In the genomic region with DNA sequence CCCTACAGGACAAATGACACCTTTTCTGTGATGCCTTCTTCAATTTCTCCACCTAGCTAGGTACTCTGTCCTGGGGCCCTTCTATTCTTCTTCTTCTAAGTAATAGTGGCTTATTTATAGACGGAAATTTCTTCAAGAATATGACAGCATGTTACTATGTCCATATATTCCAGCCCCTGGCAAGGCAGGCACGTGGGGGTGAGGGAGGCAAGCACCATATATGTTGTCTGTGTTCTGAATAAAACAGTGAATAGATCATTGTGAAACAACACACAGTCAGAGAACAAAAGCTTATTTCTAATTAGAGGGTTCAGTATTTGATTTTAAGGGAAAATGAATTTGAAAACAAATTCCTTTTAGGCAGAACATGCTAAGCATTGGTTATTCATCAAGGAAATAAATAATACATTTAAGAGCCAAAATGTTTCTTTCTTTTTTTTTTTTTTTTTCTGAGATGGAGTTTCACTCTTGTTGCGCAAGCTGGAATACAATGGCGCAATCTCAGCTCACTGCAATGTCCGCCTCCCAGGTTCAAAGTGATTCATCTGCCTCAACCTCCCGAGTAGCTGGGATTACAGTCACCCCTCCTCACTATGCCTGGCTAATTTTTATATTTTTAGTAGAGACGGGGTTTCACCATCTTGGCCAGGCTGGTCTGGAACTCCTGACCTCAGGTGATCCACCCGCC, we compare ENCODE assay signal across 14 cellular contexts. TPM values are rescaled to one million over a fixed set of nuclear protein-coding genes. Genes with fewer than 3 reads are reported as not detected.
A peak's percentile ranks its signal among the peaks of the same experiment; 100 is the strongest.
DNase-seq lines count a peak whose midpoint lies in the region; ATAC-seq and TF ChIP-seq lines count a peak whose summit lies in the region.
"Had no signal": no experiment of that assay in that cellular context is flagged by ENCODE, and none has a peak within 500 bp of the region (broad histone marks: within the 10 kb centered on the region; RNA-seq: fewer than 3 reads in every experiment).

No MANE protein-coding gene starts in this region.

- DNase-seq in HCEC 1CT (peak; percentile 73), RWPE2 (ENCODE audit: low spot score) (no peak), esophagus squamous epithelium (lab: John Stamatoyannopoulos, UW) (no peak), gastrocnemius medialis (peak in 1 of 2 donors; percentile 34), HuH-7.5 (ENCODE audit: low spot score) (no peak), Calu3 (no peak)
- no peak for DNase-seq in activated CD4-positive, alpha-beta T cell treated with anti-CD3 and anti-CD28 coated beads for 36 hours
- DNase-seq: activated effector memory CD4-positive, alpha-beta T cell treated with anti-CD3 and anti-CD28 coated beads, Interleukin-2, amount 50 U/mL, for 16 hours; DMS53; naive B cell; NCI-H2171; stomach had no signal

- H3K4me1 Mint-ChIP-seq in activated CD4-positive, alpha-beta T cell treated with anti-CD3 and anti-CD28 coated beads for 36 hours = peaks cover 17% of the 10 kb centered on the region
- H3K4me1 Mint-ChIP-seq in Calu3 (ENCODE audit: low read depth, unreplicated experiment) = peaks cover 10% of the 10 kb centered on the region

- BruUV-seq in Calu3 (replicated peaks; lab: Mats Ljungman, UMichigan) = no TSS peak

- no peak for TF ChIP-seq POLR2A in esophagus squamous epithelium (IDR thresholded peaks at IDR 0.05)
- TF ChIP-seq POLR2A in gastrocnemius medialis (IDR thresholded peaks at IDR 0.05) = no peak

- in situ Hi-C loops in gastrocnemius medialis (cut with MboI; ENCODE audit: low sequenced_read_pairs in 4 of 4) = loop anchor here in 2 of 4 donors (10.0 to 25.0 kb wide), 2 partner anchors 352 to 365 kb away; a partner anchor contains a TSS

- H3K4me3 ChIP-seq in RWPE2 (ENCODE audit: severe bottlenecking) (no peak overlapping the region), esophagus squamous epithelium (no peak overlapping the region), gastrocnemius medialis (no peak overlapping the region)
- H3K4me3 ChIP-seq: stomach had no signal

- intact Hi-C loops in esophagus squamous epithelium (cut with DNase I) (no loop called here), gastrocnemius medialis (cut with DNase I; ENCODE audit: low total_unique reads) (no loop called here), Calu3 (cut with micrococcal nuclease; ENCODE audit: unreplicated experiment) (no loop called here)
- intact Hi-C loops in activated CD4-positive, alpha-beta T cell treated with anti-CD3 and anti-CD28 coated beads for 36 hours (cut with DNase I, micrococcal nuclease) = no loop called here

- TF ChIP-seq CTCF in RWPE2 (IDR thresholded peaks at IDR 0.05; ENCODE audit: poor library complexity, severe bottlenecking) (no peak), esophagus squamous epithelium (IDR thresholded peaks at IDR 0.05) (no peak), gastrocnemius medialis (IDR thresholded peaks at IDR 0.05 in 4 of 5, conservative IDR thresholded peaks at IDR 0.05 in 1 of 5) (no peak), Calu3 (IDR thresholded peaks at IDR 0.05; ENCODE audit: unreplicated experiment) (no peak)

- no peak for ATAC-seq in RWPE2 (ENCODE audit: low read depth)
- ATAC-seq in gastrocnemius medialis = peak in 1 of 2 donors; percentile 48
- ATAC-seq in activated CD4-positive, alpha-beta T cell treated with anti-CD3 and anti-CD28 coated beads for 36 hours = no peak

- no peaks in the 10 kb centered on the region for H3K9me3 ChIP-seq in RWPE2 (ENCODE audit: severe bottlenecking)
- no peaks in the 10 kb centered on the region for H3K9me3 ChIP-seq in esophagus squamous epithelium
- H3K9me3 ChIP-seq in gastrocnemius medialis = no peaks in the 10 kb centered on the region
- H3K9me3 ChIP-seq: stomach had no signal

- CTCF ChIA-PET in activated CD4-positive, alpha-beta T cell treated with anti-CD3 and anti-CD28 coated beads for 36 hours (lab: Charles Lee) = interaction anchor here (0.9 kb wide), 1 partner anchor 294 kb away, joined by 3 read pairs; no protein-coding TSS in a partner anchor
- CTCF ChIA-PET in Calu3 (lab: Charles Lee) = interaction anchor here (0.7 kb wide), 2 partner anchors 16 to 83 kb away, joined by 4 to 6 read pairs; no protein-coding TSS in a partner anchor

- H3K27ac ChIP-seq in RWPE2 (ENCODE audit: poor library complexity, severe bottlenecking) (peak overlapping the region; percentile 72), esophagus squamous epithelium (peak overlapping the region; percentile 60 to 72 (median 66)), gastrocnemius medialis (peak overlapping the region; percentile 16 to 47 (median 42))

- no peaks in the 10 kb centered on the region for H3K9me3 Mint-ChIP-seq in activated CD4-positive, alpha-beta T cell treated with anti-CD3 and anti-CD28 coated beads for 36 hours (ENCODE audit: low read depth)
- no peaks in the 10 kb centered on the region for H3K9me3 Mint-ChIP-seq in Calu3 (ENCODE audit: low read depth, unreplicated experiment)
- H3K9me3 Mint-ChIP-seq: dendritic cell treated with granulocyte-macrophage colony-stimulating factor and Interleukin-4, amounts not matched to agents 40 ng/mL and 50 ng/mL, for 4 days; IgD-negative memory B cell; naive B cell had no signal

- H3K4me1 ChIP-seq in RWPE2 (ENCODE audit: insufficient read depth, poor library complexity, severe bottlenecking) = peaks cover 25% of the 10 kb centered on the region
- peaks cover 8 to 65% (median 26%) of the 10 kb centered on the region in 3 donors for H3K4me1 ChIP-seq in esophagus squamous epithelium
- peaks cover 4 to 5% of the 10 kb centered on the region in 2 donors for H3K4me1 ChIP-seq in gastrocnemius medialis

- H3K36me3 Mint-ChIP-seq in activated CD4-positive, alpha-beta T cell treated with anti-CD3 and anti-CD28 coated beads for 36 hours (ENCODE audit: low read depth) = peaks cover 22% of the 10 kb centered on the region
- H3K36me3 Mint-ChIP-seq in Calu3 (ENCODE audit: insufficient read depth, unreplicated experiment) = peaks cover 29% of the 10 kb centered on the region

- H3K36me3 ChIP-seq in RWPE2 (ENCODE audit: low read depth) = peaks cover 74% of the 10 kb centered on the region
- H3K36me3 ChIP-seq in esophagus squamous epithelium = peaks cover 15 to 98% (median 36%) of the 10 kb centered on the region in 3 donors
- H3K36me3 ChIP-seq in gastrocnemius medialis = peaks cover 0 to 89% of the 10 kb centered on the region in 2 donors

- WGBS in esophagus squamous epithelium, 2 donors = 43 to 56% methylated on average over 8 of the region's 8 CpGs

- H3K27ac Mint-ChIP-seq in activated CD4-positive, alpha-beta T cell treated with anti-CD3 and anti-CD28 coated beads for 36 hours = no peak overlapping the region
- H3K27ac Mint-ChIP-seq in Calu3 (ENCODE audit: unreplicated experiment) = no peak overlapping the region
- H3K27ac Mint-ChIP-seq: dendritic cell treated with granulocyte-macrophage colony-stimulating factor and Interleukin-4, amounts not matched to agents 40 ng/mL and 50 ng/mL, for 4 days had no signal

- H3K27me3 ChIP-seq in RWPE2 (ENCODE audit: insufficient read depth, poor library complexity, severe bottlenecking) (no peaks in the 10 kb centered on the region), esophagus squamous epithelium (no peaks in the 10 kb centered on the region), gastrocnemius medialis (no peaks in the 10 kb centered on the region)
- H3K27me3 ChIP-seq: stomach had no signal

- H3K27me3 Mint-ChIP-seq in activated CD4-positive, alpha-beta T cell treated with anti-CD3 and anti-CD28 coated beads for 36 hours = no peaks in the 10 kb centered on the region
- no peaks in the 10 kb centered on the region for H3K27me3 Mint-ChIP-seq in Calu3 (ENCODE audit: unreplicated experiment)
- H3K27me3 Mint-ChIP-seq: dendritic cell treated with granulocyte-macrophage colony-stimulating factor and Interleukin-4, amounts not matched to agents 40 ng/mL and 50 ng/mL, for 4 days; IgD-negative memory B cell; naive B cell had no signal

- no peak overlapping the region for H3K4me3 Mint-ChIP-seq in activated CD4-positive, alpha-beta T cell treated with anti-CD3 and anti-CD28 coated beads for 36 hours
- H3K4me3 Mint-ChIP-seq in Calu3 (ENCODE audit: low read depth, unreplicated experiment) = no peak overlapping the region
- H3K4me3 Mint-ChIP-seq: dendritic cell treated with granulocyte-macrophage colony-stimulating factor and Interleukin-4, amounts not matched to agents 40 ng/mL and 50 ng/mL, for 4 days had no signal

- POLR2A ChIA-PET in activated CD4-positive, alpha-beta T cell treated with anti-CD3 and anti-CD28 coated beads for 36 hours (lab: Charles Lee) = no interaction called here

RNA-seq across cellular contexts. Expression of a gene that starts 6.2 kb away (rescaled TPM):
- total RNA-seq in esophagus squamous epithelium = 100 to 1,000 TPM in 2 of 4 donors, 10 to 100 TPM in 2; 62.1 to 193 (median 90.8) TPM
- total RNA-seq in gastrocnemius medialis = 10 to 100 TPM; 60.3 to 81.5 (median 74.8) TPM
- 1 to 10 TPM; 4.0 to 4.7 TPM for total RNA-seq in activated CD4-positive, alpha-beta T cell treated with anti-CD3 and anti-CD28 coated beads for 36 hours
- total RNA-seq in Calu3 (2022) = 33.4 and 36.7 TPM in 2 replicates

RNA-seq across cellular contexts. Expression of a gene that starts 32.5 kb away (rescaled TPM):
- total RNA-seq in esophagus squamous epithelium (not detected), gastrocnemius medialis (not detected), Calu3 (2022) (not detected in 2 replicates)
- total RNA-seq in activated CD4-positive, alpha-beta T cell treated with anti-CD3 and anti-CD28 coated beads for 36 hours = not detected
- total RNA-seq: stomach had no signal
